Comparison of ENCODE assay signal across 8 cellular contexts in the genomic region with DNA sequence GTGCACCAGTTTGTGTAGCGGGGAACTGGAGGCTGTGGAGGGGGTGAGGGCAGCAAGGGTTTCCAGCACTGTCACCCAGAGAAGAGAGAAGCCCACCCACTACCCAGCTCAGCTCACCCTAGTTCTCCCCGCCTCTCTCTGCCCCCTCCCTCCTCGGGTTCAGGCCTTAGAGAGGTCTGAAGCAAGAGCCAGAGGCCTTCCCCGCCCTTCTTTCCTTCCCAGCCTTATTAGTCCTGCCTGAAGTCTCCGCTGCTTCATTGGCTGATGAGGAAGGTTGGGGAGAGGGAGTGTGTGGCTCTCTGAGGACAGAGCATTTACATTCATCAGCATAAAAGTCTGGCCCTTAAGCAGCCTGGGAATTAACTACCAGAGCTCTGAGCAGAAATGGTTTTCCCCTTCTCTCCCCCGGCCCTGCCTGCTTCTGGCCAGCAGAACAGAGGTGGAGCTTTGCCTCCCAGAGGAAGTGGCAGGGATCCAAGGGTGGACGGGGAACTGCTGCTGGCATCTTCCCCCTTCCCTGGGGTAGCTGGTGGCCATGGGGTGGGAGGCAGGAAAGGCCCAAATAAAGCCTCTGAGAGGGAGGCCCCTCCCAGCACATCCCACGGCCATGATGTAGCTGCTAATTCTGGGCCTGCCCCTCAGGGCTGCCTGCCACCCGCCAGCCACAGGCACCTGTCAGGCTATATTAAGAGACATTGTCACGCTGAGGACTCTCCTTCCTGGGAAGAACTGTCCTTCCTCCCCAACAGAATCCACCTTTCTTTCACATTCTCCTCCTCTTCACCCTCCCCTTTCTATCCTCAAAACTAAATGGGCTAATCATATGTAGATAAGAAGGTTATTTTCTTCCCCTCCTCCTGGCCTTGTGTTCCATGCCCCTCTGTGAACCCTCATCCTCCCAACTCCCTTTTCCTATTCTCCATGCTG. TPM values are rescaled to one million over a fixed set of nuclear protein-coding genes. Genes with fewer than 3 reads are reported as not detected.
DNase-seq lines count a peak whose midpoint lies in the region; ATAC-seq and TF ChIP-seq lines count a peak whose summit lies in the region.

No MANE protein-coding gene starts in this region.

- no peaks in the 10 kb centered on the region for H3K27me3 ChIP-seq in vagina

- peaks cover 45% of the 10 kb centered on the region for H3K36me3 ChIP-seq in mesodermal cell (ENCODE audit: control insufficient read depth, insufficient read depth, low read length)
- peaks cover 0 to 5% of the 10 kb centered on the region in 2 donors for H3K36me3 ChIP-seq in vagina

- intact Hi-C loops in vagina (cut with DNase I), result no loop called here

- H3K4me3 ChIP-seq in NB4 (ENCODE audit: low read depth, low read length) (no peak overlapping the region), mesodermal cell (ENCODE audit: extremely low read depth, insufficient read depth, low read length, poor library complexity, severe bottlenecking) (no peak overlapping the region), vagina (no peak overlapping the region)

- no peak for TF ChIP-seq CTCF in NB4 (IDR thresholded peaks at IDR 0.05; ENCODE audit: low read depth, low read length)
- no peak for TF ChIP-seq CTCF in vagina (IDR thresholded peaks at IDR 0.05)

- WGBS in mesodermal cell (ENCODE audit: insufficient coverage in 2 of 2), 2 experiments, result 68 to 74% methylated on average over 4 to 6 of the region's 10 CpGs

- H3K27ac ChIP-seq in mesodermal cell (ENCODE audit: low read depth, low read length, severe bottlenecking) (peak overlapping the region; percentile 94), vagina (peak overlapping the region; percentile 90)

- peak in 11 of 14 donors; percentile 12 to 92 (median 46) for DNase-seq in C1 segment of cervical spinal cord (lab: John Stamatoyannopoulos, UW)
- peak; percentile 60 for DNase-seq in NB4 (ENCODE audit: low read depth)
- peak; percentile 42 for DNase-seq in dermis blood vessel endothelial cell
- peak; percentile 70 to 90 for DNase-seq in vagina (ENCODE audit: extremely low spot score in 2 of 2)

- peaks cover 61% of the 10 kb centered on the region for H3K4me1 ChIP-seq in mesodermal cell (ENCODE audit: control insufficient read depth, insufficient read depth, low read length, poor library complexity, severe bottlenecking)
- H3K4me1 ChIP-seq in vagina, result peaks cover 53% of the 10 kb centered on the region

- H3K9me3 ChIP-seq in mesodermal cell (ENCODE audit: control insufficient read depth, low read length) (no peaks in the 10 kb centered on the region), vagina (no peaks in the 10 kb centered on the region)

- TF ChIP-seq POLR2A in NB4 (IDR thresholded peaks at IDR 0.05; ENCODE audit: extremely low read depth, insufficient read length) (peak; percentile 16), vagina (IDR thresholded peaks at IDR 0.05) (no peak)

- no peak for ATAC-seq in HG03469 (IDR thresholded peaks at IDR 0.05; ENCODE audit: unreplicated experiment)
- ATAC-seq in HG03457 (IDR thresholded peaks at IDR 0.05; ENCODE audit: unreplicated experiment), result no peak
- ATAC-seq in HG02571 (IDR thresholded peaks at IDR 0.05; ENCODE audit: unreplicated experiment), result no peak

RNA-seq across cellular contexts. Expression of a gene that starts 4.2 kb away (rescaled TPM):
- total RNA-seq in dermis blood vessel endothelial cell, result 3.4 and 3.6 TPM in 2 replicates
- 53.0 TPM for polyA plus RNA-seq in mesodermal cell (2013, experiment 1 of 2)
- 42.1 TPM for polyA plus RNA-seq in mesodermal cell (2013, experiment 2 of 2)
- 6.9 TPM for total RNA-seq in vagina

RNA-seq across cellular contexts. Expression of a gene that starts 35.7 kb away (rescaled TPM):
- total RNA-seq in dermis blood vessel endothelial cell (not detected in 2 replicates), vagina (0.25 TPM)
- polyA plus RNA-seq in mesodermal cell (2013, experiment 1 of 2), result 1.3 TPM
- polyA plus RNA-seq in mesodermal cell (2013, experiment 2 of 2), result 1.3 TPM
